ENCODE assay signal across 1 cellular context in the genomic region with DNA sequence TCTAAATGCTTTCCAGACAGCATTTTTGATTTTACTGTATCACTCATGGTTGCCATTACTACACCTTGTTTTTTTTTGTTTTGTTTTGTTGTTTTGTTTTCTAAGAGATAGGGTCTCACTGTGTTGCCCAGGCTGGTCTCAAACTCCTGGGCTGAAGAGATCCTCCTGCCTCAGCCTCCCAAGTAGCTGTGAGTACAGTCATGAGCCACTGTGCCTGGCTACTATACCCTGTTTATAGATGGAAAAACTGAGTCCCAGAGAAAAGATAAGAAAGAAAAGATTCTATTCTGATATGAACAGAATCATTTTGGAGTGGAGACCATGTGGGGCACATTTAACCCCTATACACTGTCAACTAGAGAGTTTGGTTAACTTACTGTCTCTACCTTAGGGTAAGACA.
A peak's percentile ranks its signal among the peaks of the same experiment; 100 is the strongest.
TF ChIP-seq lines count a peak whose summit lies in the region.

No MANE protein-coding gene starts in this region.

TF ChIP-seq in K562, 482 proteins besides CTCF, POLR2A, EP300 and RAD21:
- TF ChIP-seq ETV6 (IDR thresholded peaks at IDR 0.05; ENCODE audit: borderline replicate concordance in 1 of 2, low read depth in 2 of 2, low read length in 1 of 2) (no peak), ETV6 (CRISPR knock-in tag; IDR thresholded peaks at IDR 0.05; ENCODE audit: borderline replicate concordance) (no peak), ZNF121 (CRISPR knock-in tag; conservative IDR thresholded peaks at IDR 0.05) (peak; percentile 69; the same call in 1 of the 2 replicates), MIER1 (IDR thresholded peaks at IDR 0.05; ENCODE audit: low read depth) (no peak), ZNF551 (CRISPR knock-in tag; IDR thresholded peaks at IDR 0.05) (no peak), BCOR (IDR thresholded peaks at IDR 0.05) (peak; percentile 76), ADNP (tag; IDR thresholded peaks at IDR 0.05) (0 out of 2 replicates have a peak, but pooled peaks have one; percentile 52), KDM1A (IDR thresholded peaks at IDR 0.05) (peak; percentile 43 to 70; a peak in 2 of 4 replicates), RBM25 (IDR thresholded peaks at IDR 0.05; ENCODE audit: low read depth, low read length, severe bottlenecking) (peak; percentile 67), CBX1 (IDR thresholded peaks at IDR 0.05; ENCODE audit: low read depth) (0 out of 2 replicates have a peak, but pooled peaks have one; percentile 24)
